In the genomic region with DNA sequence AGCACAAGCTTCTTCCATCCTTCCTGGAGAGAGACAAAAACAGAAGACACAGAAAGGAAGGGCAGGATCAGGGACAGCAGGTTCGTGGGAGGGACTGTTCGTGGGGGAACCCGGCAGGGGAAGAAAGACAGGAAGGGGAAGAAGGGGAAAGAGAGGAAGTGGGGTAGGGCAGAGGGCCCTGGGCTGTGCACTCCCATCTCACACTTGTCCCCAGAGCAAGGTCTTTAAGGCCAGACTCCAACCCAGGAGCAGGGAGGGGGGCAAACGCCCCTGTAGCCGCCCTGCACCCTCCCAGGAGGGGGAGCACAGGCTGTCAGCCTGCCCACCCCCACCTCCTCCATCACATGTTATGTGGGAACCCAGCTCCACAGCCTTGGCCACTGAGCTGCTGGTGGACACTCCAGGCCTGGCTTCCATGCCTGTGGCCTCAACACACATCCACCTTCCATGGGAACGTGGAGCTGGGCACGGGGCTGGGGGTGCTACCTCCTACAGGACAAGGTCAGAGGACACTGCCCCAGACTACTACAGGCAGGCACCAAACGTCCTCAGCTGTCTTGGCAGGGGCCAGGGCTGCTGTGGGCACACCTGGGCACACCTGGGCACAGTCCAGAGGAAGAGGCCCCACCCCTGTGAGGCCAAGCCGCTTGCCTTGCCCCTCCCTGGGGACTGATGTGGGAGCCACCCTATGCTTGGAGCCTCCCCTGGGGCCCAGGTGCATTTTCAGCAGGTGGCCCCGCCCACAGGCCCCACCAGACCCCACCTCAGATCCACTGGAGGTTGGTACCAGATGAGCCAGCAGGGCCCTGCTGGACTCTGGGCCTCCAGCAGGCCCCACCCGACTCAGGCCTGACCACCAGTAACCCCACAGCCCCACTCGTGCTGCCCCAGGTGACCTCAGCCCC, we compare ENCODE assay signal across 10 cellular contexts. TPM values are rescaled to one million over a fixed set of nuclear protein-coding genes. Genes with fewer than 3 reads are reported as not detected.
DNase-seq lines count a peak whose midpoint lies in the region; ATAC-seq and TF ChIP-seq lines count a peak whose summit lies in the region.
"Had no signal": no experiment of that assay in that cellular context is flagged by ENCODE, and none has a peak within 500 bp of the region (broad histone marks: within the 10 kb centered on the region; RNA-seq: fewer than 3 reads in every experiment).

No MANE protein-coding gene starts in this region.

- TF ChIP-seq EP300 in gastroesophageal sphincter (IDR thresholded peaks at IDR 0.05): no peak

- no peak overlapping the region for H3K4me3 ChIP-seq in gastroesophageal sphincter

- H3K4me1 Mint-ChIP-seq in activated T-cell treated with anti-CD3 and anti-CD28 coated beads, Interleukin-2, amount 50 U/mL, for 72 hours (ENCODE audit: low read depth): peaks cover 6% of the 10 kb centered on the region

- 47% methylated on average over 2 of the region's 12 CpGs; no CpG with 5 or more reads in 1 of the 2 donors for WGBS in gastroesophageal sphincter (ENCODE audit: low coverage in 1 of 2), 2 donors

- no peak for TF ChIP-seq POLR2A in gastroesophageal sphincter (IDR thresholded peaks at IDR 0.05)

- H3K27ac ChIP-seq in substantia nigra (ENCODE audit: low read depth, low read length, poor library complexity, severe bottlenecking): peak overlapping the region; percentile 21
- no peak overlapping the region for H3K27ac ChIP-seq in gastroesophageal sphincter

- no peak for TF ChIP-seq CTCF in gastroesophageal sphincter (IDR thresholded peaks at IDR 0.05)

- no peaks in the 10 kb centered on the region for H3K27me3 Mint-ChIP-seq in activated T-cell treated with anti-CD3 and anti-CD28 coated beads, Interleukin-2, amount 50 U/mL, for 72 hours (ENCODE audit: low read depth)

- H3K9me3 Mint-ChIP-seq in activated T-cell treated with anti-CD3 and anti-CD28 coated beads, Interleukin-2, amount 50 U/mL, for 72 hours: no peaks in the 10 kb centered on the region

- no peaks in the 10 kb centered on the region for H3K4me1 ChIP-seq in gastroesophageal sphincter

- H3K27ac Mint-ChIP-seq in activated T-cell treated with anti-CD3 and anti-CD28 coated beads, Interleukin-2, amount 50 U/mL, for 72 hours: peak overlapping the region; percentile 61

- no peaks in the 10 kb centered on the region for H3K27me3 ChIP-seq in gastroesophageal sphincter

- no peak for DNase-seq in activated T-cell treated with anti-CD3 and anti-CD28 coated beads, Interleukin-2, amount 50 U/mL, for 72 hours
- DNase-seq in activated T-cell treated with anti-CD3 and anti-CD28 coated beads for 4 hours (no peak), islet precursor cell (peak; percentile 38), substantia nigra (lab: John Stamatoyannopoulos, UW) (peak in 1 of 49 donors; percentile 70)
- peak; percentile 53 for DNase-seq in activated CD8-positive, alpha-beta memory T cell treated with anti-CD3 and anti-CD28 coated beads for 24 hours
- DNase-seq: foreskin melanocyte, NCI-H1694 had no signal

- H3K4me3 Mint-ChIP-seq in activated T-cell treated with anti-CD3 and anti-CD28 coated beads, Interleukin-2, amount 50 U/mL, for 72 hours: no peak overlapping the region

- no peaks in the 10 kb centered on the region for H3K9me3 ChIP-seq in gastroesophageal sphincter

- no peak for ATAC-seq in activated T-cell treated with anti-CD3 and anti-CD28 coated beads, Interleukin-2, amount 50 U/mL, for 72 hours (replicated peaks in 1 of 2)
- ATAC-seq in HG03342 (IDR thresholded peaks at IDR 0.05; ENCODE audit: unreplicated experiment): no peak
- ATAC-seq in GM21390 (IDR thresholded peaks at IDR 0.05; ENCODE audit: unreplicated experiment): no peak
- no peak for ATAC-seq in gastroesophageal sphincter

- H3K36me3 Mint-ChIP-seq in activated T-cell treated with anti-CD3 and anti-CD28 coated beads, Interleukin-2, amount 50 U/mL, for 72 hours (ENCODE audit: insufficient read depth in 2 of 2): peaks cover 0 to 2% of the 10 kb centered on the region in 2 donors

- H3K36me3 ChIP-seq in gastroesophageal sphincter: peaks cover 0 to 22% of the 10 kb centered on the region in 2 donors

RNA-seq across cellular contexts. Expression of a gene that starts 9.2 kb away (rescaled TPM):
- 10 to 100 TPM; 30.4 to 40.1 TPM for total RNA-seq in activated T-cell treated with anti-CD3 and anti-CD28 coated beads, Interleukin-2, amount 50 U/mL, for 72 hours
- total RNA-seq in gastroesophageal sphincter: 1 to 10 TPM; 1.5 to 8.6 (median 5.3) TPM

Comparison
In these comparisons a context has a peak if more than half of its experiments do, and no peak if none do; other contexts are left out.
1. DNase-seq: peak in activated CD8-positive, alpha-beta memory T cell treated with anti-CD3 and anti-CD28 coated beads for 24 hours (single experiment) and islet precursor cell (single experiment); none in activated T-cell treated with anti-CD3 and anti-CD28 coated beads, Interleukin-2, amount 50 U/mL, for 72 hours (0 of 2) and activated T-cell treated with anti-CD3 and anti-CD28 coated beads for 4 hours (single experiment).